Comparison of ENCODE assay signal across 10 cellular contexts in genomic region chr16:84841787-84842300, GRCh38. TPM values are rescaled to one million over a fixed set of nuclear protein-coding genes. Genes with fewer than 3 reads are reported as not detected.
A peak's percentile ranks its signal among the peaks of the same experiment; 100 is the strongest.
DNase-seq lines count a peak whose midpoint lies in the region; ATAC-seq and TF ChIP-seq lines count a peak whose summit lies in the region.
"Had no signal": no experiment of that assay in that cellular context is flagged by ENCODE, and none has a peak within 500 bp of the region (broad histone marks: within the 10 kb centered on the region; RNA-seq: fewer than 3 reads in every experiment).

No MANE protein-coding gene starts in this region.

- intact Hi-C loops in left colon (cut with DNase I, micrococcal nuclease): no loop called here

- no peak for DNase-seq in activated naive CD8-positive, alpha-beta T cell treated with anti-CD3 and anti-CD28 coated beads, Interleukin-2, amount 10 ng/mL, durations not matched to agents 7 days and 5 days
- no peak for DNase-seq in activated naive CD8-positive, alpha-beta T cell treated with anti-CD3 and anti-CD28 coated beads for 36 hours
- DNase-seq in RPMI8226 (peak; percentile 36), left colon (peak; percentile 81 to 87), upper lobe of left lung (peak in 1 of 2 donors; percentile 83)
- DNase-seq: activated T-cell treated with anti-CD3 and anti-CD28 coated beads, Interleukin-2, amount 50 U/mL, for 1 hour had no signal

- peaks cover 0 to 42% (median 10%) of the 10 kb centered on the region in 4 donors for H3K36me3 ChIP-seq in upper lobe of left lung
- H3K36me3 ChIP-seq: HAP-1 had no signal

- no peaks in the 10 kb centered on the region for H3K9me3 ChIP-seq in upper lobe of left lung
- H3K9me3 ChIP-seq: HAP-1 had no signal

- TF ChIP-seq POLR2A in upper lobe of left lung (IDR thresholded peaks at IDR 0.05): peak in 1 of 4 donors; percentile 64

- peaks cover 0 to 5% (median 1%) of the 10 kb centered on the region in 4 donors for H3K4me1 ChIP-seq in upper lobe of left lung
- H3K4me1 ChIP-seq: HAP-1 had no signal

- no peaks in the 10 kb centered on the region for H3K27me3 ChIP-seq in upper lobe of left lung

- peaks cover 29% of the 10 kb centered on the region for H3K27me3 Mint-ChIP-seq in activated naive CD8-positive, alpha-beta T cell treated with anti-CD3 and anti-CD28 coated beads, Interleukin-2, amount 10 ng/mL, durations not matched to agents 7 days and 5 days
- peaks cover 38% of the 10 kb centered on the region for H3K27me3 Mint-ChIP-seq in activated naive CD8-positive, alpha-beta T cell treated with anti-CD3 and anti-CD28 coated beads for 36 hours

- H3K4me1 Mint-ChIP-seq in activated naive CD8-positive, alpha-beta T cell treated with anti-CD3 and anti-CD28 coated beads, Interleukin-2, amount 10 ng/mL, durations not matched to agents 7 days and 5 days: peaks cover 13% of the 10 kb centered on the region
- peaks cover 9% of the 10 kb centered on the region for H3K4me1 Mint-ChIP-seq in activated naive CD8-positive, alpha-beta T cell treated with anti-CD3 and anti-CD28 coated beads for 36 hours

- no peak for TF ChIP-seq EP300 in upper lobe of left lung (IDR thresholded peaks at IDR 0.05)

- no peak for TF ChIP-seq CTCF in upper lobe of left lung (IDR thresholded peaks at IDR 0.05)

- H3K27ac Mint-ChIP-seq in activated naive CD8-positive, alpha-beta T cell treated with anti-CD3 and anti-CD28 coated beads, Interleukin-2, amount 10 ng/mL, durations not matched to agents 7 days and 5 days: no peak overlapping the region
- H3K27ac Mint-ChIP-seq in activated naive CD8-positive, alpha-beta T cell treated with anti-CD3 and anti-CD28 coated beads for 36 hours: no peak overlapping the region

- peak overlapping the region in 3 of 4 donors; percentile 26 to 30 (median 27) for H3K4me3 ChIP-seq in upper lobe of left lung
- H3K4me3 ChIP-seq: HAP-1 had no signal

- peak overlapping the region in 3 of 4 donors; percentile 1 to 70 (median 63) for H3K27ac ChIP-seq in upper lobe of left lung

- WGBS in upper lobe of left lung, 2 donors: 27 to 41% methylated on average over 17 to 18 of the region's 18 CpGs

- peak overlapping the region; percentile 47 for H3K4me3 Mint-ChIP-seq in activated naive CD8-positive, alpha-beta T cell treated with anti-CD3 and anti-CD28 coated beads, Interleukin-2, amount 10 ng/mL, durations not matched to agents 7 days and 5 days
- H3K4me3 Mint-ChIP-seq in activated naive CD8-positive, alpha-beta T cell treated with anti-CD3 and anti-CD28 coated beads for 36 hours: no peak overlapping the region

- no peak for ATAC-seq in activated naive CD8-positive, alpha-beta T cell treated with anti-CD3 and anti-CD28 coated beads, Interleukin-2, amount 10 ng/mL, durations not matched to agents 7 days and 5 days (ENCODE audit: low read depth)
- ATAC-seq in left colon: peak; percentile 94
- ATAC-seq in upper lobe of left lung (ENCODE audit: low FRiP score in 2 of 2): peak; percentile 31 to 87
- ATAC-seq in GM21367 (IDR thresholded peaks at IDR 0.05; ENCODE audit: unreplicated experiment): no peak
- ATAC-seq in HG03520 (IDR thresholded peaks at IDR 0.05; ENCODE audit: unreplicated experiment): no peak
- no peak for ATAC-seq in HG03196 (IDR thresholded peaks at IDR 0.05; ENCODE audit: unreplicated experiment)

- no peaks in the 10 kb centered on the region for H3K36me3 Mint-ChIP-seq in activated naive CD8-positive, alpha-beta T cell treated with anti-CD3 and anti-CD28 coated beads, Interleukin-2, amount 10 ng/mL, durations not matched to agents 7 days and 5 days
- H3K36me3 Mint-ChIP-seq in activated naive CD8-positive, alpha-beta T cell treated with anti-CD3 and anti-CD28 coated beads for 36 hours: no peaks in the 10 kb centered on the region

- POLR2A ChIA-PET in activated naive CD8-positive, alpha-beta T cell treated with anti-CD3 and anti-CD28 coated beads, Interleukin-2, amount 10 ng/mL, durations not matched to agents 7 days and 5 days (lab: Charles Lee): no interaction called here

- no peaks in the 10 kb centered on the region for H3K9me3 Mint-ChIP-seq in activated naive CD8-positive, alpha-beta T cell treated with anti-CD3 and anti-CD28 coated beads, Interleukin-2, amount 10 ng/mL, durations not matched to agents 7 days and 5 days
- H3K9me3 Mint-ChIP-seq in activated naive CD8-positive, alpha-beta T cell treated with anti-CD3 and anti-CD28 coated beads for 36 hours: no peaks in the 10 kb centered on the region

RNA-seq across cellular contexts. Expression of gene CRISPLD2, which starts 22.1 kb away (rescaled TPM):
- total RNA-seq in activated naive CD8-positive, alpha-beta T cell treated with anti-CD3 and anti-CD28 coated beads, Interleukin-2, amount 10 ng/mL, durations not matched to agents 7 days and 5 days: under 1 TPM in 1 of 2 experiments, not detected in 1; 0.31 TPM
- not detected for total RNA-seq in activated naive CD8-positive, alpha-beta T cell treated with anti-CD3 and anti-CD28 coated beads for 36 hours
- total RNA-seq in left colon (10 to 100 TPM; 27.2 to 31.6 TPM), upper lobe of left lung (100 to 1,000 TPM in 1 of 6 donors, 10 to 100 TPM in 5; 30.2 to 109 (median 80.8) TPM)

Comparison
In these comparisons a context has a peak if more than half of its experiments do, and no peak if none do; other contexts are left out.
1. ATAC-seq: peak in left colon (single experiment) and upper lobe of left lung (2 of 2); none in activated naive CD8-positive, alpha-beta T cell treated with anti-CD3 and anti-CD28 coated beads, Interleukin-2, amount 10 ng/mL, durations not matched to agents 7 days and 5 days (single experiment), GM21367 (single experiment), HG03520 (single experiment) and HG03196 (single experiment).
2. DNase-seq: peak in RPMI8226 (single experiment) and left colon (2 of 2); none in activated naive CD8-positive, alpha-beta T cell treated with anti-CD3 and anti-CD28 coated beads, Interleukin-2, amount 10 ng/mL, durations not matched to agents 7 days and 5 days (single experiment) and activated naive CD8-positive, alpha-beta T cell treated with anti-CD3 and anti-CD28 coated beads for 36 hours (single experiment).
3. RNA of gene CRISPLD2, which starts 22.1 kb away (total RNA-seq): 30.2 to 109 TPM in upper lobe of left lung and 27.2 to 31.6 TPM in left colon; 0.31 TPM in activated naive CD8-positive, alpha-beta T cell treated with anti-CD3 and anti-CD28 coated beads, Interleukin-2, amount 10 ng/mL, durations not matched to agents 7 days and 5 days and not detected in activated naive CD8-positive, alpha-beta T cell treated with anti-CD3 and anti-CD28 coated beads for 36 hours; every median in the first group is over 10 times any median in the second.